Comparison of ENCODE assay signal across 26 cellular contexts in the genomic region with DNA sequence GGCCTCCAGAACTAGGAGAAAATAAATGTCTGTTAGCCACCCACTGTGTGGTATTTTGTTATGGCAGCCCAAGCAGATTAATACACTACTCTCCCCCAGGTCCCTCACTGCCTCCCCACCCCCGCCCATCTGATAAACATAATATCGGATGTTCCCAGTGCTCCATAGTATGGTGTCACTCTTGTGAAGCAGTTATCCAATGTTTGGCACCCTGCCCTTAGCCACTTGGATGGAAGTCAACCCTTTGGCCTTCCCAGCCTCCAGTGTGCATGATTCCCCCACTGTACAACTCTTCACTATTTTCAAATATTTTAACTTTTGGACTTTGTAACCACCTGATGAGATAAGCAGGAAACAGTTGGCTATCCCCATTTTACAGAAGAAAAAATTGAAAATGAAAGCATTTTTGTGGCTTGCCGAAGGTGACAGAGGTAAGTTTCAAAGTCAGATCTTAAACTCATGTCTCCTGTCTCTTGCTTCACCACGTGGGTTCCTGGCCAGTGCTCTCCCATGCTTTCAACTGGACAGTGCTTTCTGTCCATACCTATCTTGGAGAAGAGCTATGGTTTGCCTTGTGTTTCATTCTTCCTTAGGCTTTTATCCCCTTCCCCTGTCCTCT. TPM values are rescaled to one million over a fixed set of nuclear protein-coding genes. Genes with fewer than 3 reads are reported as not detected.
A peak's percentile ranks its signal among the peaks of the same experiment; 100 is the strongest.
DNase-seq lines count a peak whose midpoint lies in the region; ATAC-seq, FAIRE-seq and TF ChIP-seq lines count a peak whose summit lies in the region.
"Had no signal": no experiment of that assay in that cellular context is flagged by ENCODE, and none has a peak within 500 bp of the region (broad histone marks: within the 10 kb centered on the region; RNA-seq: fewer than 3 reads in every experiment).

No MANE protein-coding gene starts in this region.

- H3K9me3 ChIP-seq in KOPT-K1 (ENCODE audit: insufficient read depth, low read length, poor library complexity, severe bottlenecking): peaks cover 18% of the 10 kb centered on the region
- peaks cover 4% of the 10 kb centered on the region; the same call in 1 of the 2 replicates for H3K9me3 ChIP-seq in K562 (replicated peaks; ENCODE audit: control insufficient read depth, insufficient read depth, low read depth, low read length)
- peaks cover 0 to 11% (median 5%) of the 10 kb centered on the region in 3 donors for H3K9me3 ChIP-seq in tibial artery

- peaks cover 16% of the 10 kb centered on the region for H3K9me3 Mint-ChIP-seq in activated CD4-positive, alpha-beta memory T cell treated with anti-CD3 and anti-CD28 coated beads, Interleukin-2, amount 10 ng/mL, durations not matched to agents 7 days and 5 days
- peaks cover 25% of the 10 kb centered on the region for H3K9me3 Mint-ChIP-seq in activated CD4-positive, alpha-beta memory T cell treated with anti-CD3 and anti-CD28 coated beads for 36 hours

- H4K20me1 ChIP-seq in K562 (replicated peaks; ENCODE audit: control insufficient read depth, insufficient read depth, low read length): no peaks in the 10 kb centered on the region

- peak overlapping the region; percentile 60 for H3K27ac Mint-ChIP-seq in activated CD4-positive, alpha-beta memory T cell treated with anti-CD3 and anti-CD28 coated beads, Interleukin-2, amount 10 ng/mL, durations not matched to agents 7 days and 5 days
- no peak overlapping the region for H3K27ac Mint-ChIP-seq in activated CD4-positive, alpha-beta memory T cell treated with anti-CD3 and anti-CD28 coated beads for 36 hours
- H3K27ac Mint-ChIP-seq: dendritic cell treated with granulocyte-macrophage colony-stimulating factor and Interleukin-4, amounts not matched to agents 40 ng/mL and 50 ng/mL, for 4 days; H9; mesothelial cell of epicardium; stimulated activated naive B cell treated with anti-CD40 and anti-IgM and Interleukin-4, amounts not matched to agents 10 μg/mL and 1 μg/mL and 100 μg/mL, for 72 hours had no signal

- H3K9ac ChIP-seq in K562 (ENCODE audit: insufficient read depth in 1 of 2, low read depth in 2 of 2, low read length in 2 of 2): no peak overlapping the region
- H3K9ac ChIP-seq: SK-N-SH had no signal

- WGBS in K562 (ENCODE audit: insufficient coverage, low coverage, missing lambda C conversion rate): 10% methylated on average over 4 of the region's 4 CpGs

- no peak for TF ChIP-seq POLR2A in K562 (conservative IDR thresholded peaks at IDR 0.05)

- H3K4me1 ChIP-seq in K562 (replicated peaks in 1 of 2; ENCODE audit: control insufficient read depth in 2 of 2, insufficient read depth in 2 of 2, low read length in 2 of 2) (peaks cover 1 to 18% of the 10 kb centered on the region in 2 experiments), tibial artery (no peaks in the 10 kb centered on the region)
- H3K4me1 ChIP-seq: gastroesophageal sphincter had no signal

- no peaks in the 10 kb centered on the region for H3K27me3 Mint-ChIP-seq in activated CD4-positive, alpha-beta memory T cell treated with anti-CD3 and anti-CD28 coated beads, Interleukin-2, amount 10 ng/mL, durations not matched to agents 7 days and 5 days
- H3K27me3 Mint-ChIP-seq in activated CD4-positive, alpha-beta memory T cell treated with anti-CD3 and anti-CD28 coated beads for 36 hours: no peaks in the 10 kb centered on the region
- H3K27me3 Mint-ChIP-seq: CD4-positive, CD25-positive, alpha-beta regulatory T cell; dendritic cell treated with granulocyte-macrophage colony-stimulating factor and Interleukin-4, amounts not matched to agents 40 ng/mL and 50 ng/mL, for 4 days; stimulated activated naive B cell treated with anti-CD40 and anti-IgM and Interleukin-4, amounts not matched to agents 10 μg/mL and 1 μg/mL and 100 μg/mL, for 72 hours had no signal

- POLR2A ChIA-PET in activated CD4-positive, alpha-beta memory T cell treated with anti-CD3 and anti-CD28 coated beads, Interleukin-2, amount 10 ng/mL, durations not matched to agents 7 days and 5 days (lab: Charles Lee): no interaction called here
- POLR2A ChIA-PET in activated CD4-positive, alpha-beta memory T cell treated with anti-CD3 and anti-CD28 coated beads for 36 hours (lab: Charles Lee): no interaction called here
- POLR2A ChIA-PET in K562 (lab: Yijun Ruan, JAX): interaction anchor here (0.6 to 3.0 kb wide), 4 partner anchors 8 to 223 kb away, joined by 3 to 16 read pairs (median 5); no protein-coding TSS in a partner anchor

- H2AFZ ChIP-seq in K562 (ENCODE audit: low read depth, low read length): no peak overlapping the region

- no peak overlapping the region for H3K4me3 Mint-ChIP-seq in activated CD4-positive, alpha-beta memory T cell treated with anti-CD3 and anti-CD28 coated beads, Interleukin-2, amount 10 ng/mL, durations not matched to agents 7 days and 5 days
- no peak overlapping the region for H3K4me3 Mint-ChIP-seq in activated CD4-positive, alpha-beta memory T cell treated with anti-CD3 and anti-CD28 coated beads for 36 hours
- H3K4me3 Mint-ChIP-seq: dendritic cell treated with granulocyte-macrophage colony-stimulating factor and Interleukin-4, amounts not matched to agents 40 ng/mL and 50 ng/mL, for 4 days; H9; mesothelial cell of epicardium; stimulated activated naive B cell treated with anti-CD40 and anti-IgM and Interleukin-4, amounts not matched to agents 10 μg/mL and 1 μg/mL and 100 μg/mL, for 72 hours had no signal

- ATAC-seq in K562 (peak; percentile 45), sciatic nerve (no peak)
- ATAC-seq: activated naive CD4-positive, alpha-beta T cell treated with anti-CD3 and anti-CD28 coated beads, Interleukin-2, amount 50 U/mL, for 72 hours; gastroesophageal sphincter; stimulated activated naive B cell treated with anti-CD40 and anti-IgM and Interleukin-4, amounts not matched to agents 10 μg/mL and 1 μg/mL and 100 μg/mL, for 72 hours had no signal

- FAIRE-seq in K562 (lab: Jason Lieb, UNC): peak; percentile 67

- no peak for TF ChIP-seq EP300 in K562 (IDR thresholded peaks at IDR 0.05; ENCODE audit: low read length)

- CTCF ChIA-PET in activated CD4-positive, alpha-beta memory T cell treated with anti-CD3 and anti-CD28 coated beads, Interleukin-2, amount 10 ng/mL, durations not matched to agents 7 days and 5 days (lab: Charles Lee): no interaction called here
- CTCF ChIA-PET in activated CD4-positive, alpha-beta memory T cell treated with anti-CD3 and anti-CD28 coated beads for 36 hours (lab: Charles Lee): interaction anchor here (1.0 to 1.6 kb wide), 2 partner anchors 8 to 30 kb away, joined by 3 to 5 read pairs; no protein-coding TSS in a partner anchor
- CTCF ChIA-PET in K562 (lab: Yijun Ruan, JAX; ENCODE audit: low intra/inter-chr PET ratio): interaction anchor here (1.1 kb wide), 1 partner anchor 123 kb away, joined by 3 read pairs; no protein-coding TSS in a partner anchor

- no TSS peak for BruUV-seq in K562 (replicated peaks; lab: Mats Ljungman, UMichigan)

- H3K9me1 ChIP-seq in K562 (ENCODE audit: control insufficient read depth, insufficient read depth, low read length): no peaks in the 10 kb centered on the region

- TF ChIP-seq CTCF in K562 (IDR thresholded peaks at IDR 0.05 in 2 of 3, conservative IDR thresholded peaks at IDR 0.05 in 1 of 3; ENCODE audit: insufficient read depth in 2 of 3, low read depth in 1 of 3, low read length in 3 of 3) (no peak), tibial artery (IDR thresholded peaks at IDR 0.05) (no peak)

- H3K27ac ChIP-seq in KOPT-K1 (ENCODE audit: low read depth, low read length, poor library complexity, severe bottlenecking) (peak overlapping the region; percentile 43), K562 (ENCODE audit: extremely low read depth, low read depth, low read length) (no peak overlapping the region), tibial artery (no peak overlapping the region)
- H3K27ac ChIP-seq: epithelial cell of prostate, gastroesophageal sphincter, tibial nerve had no signal

- H3K36me3 ChIP-seq in KOPT-K1 (ENCODE audit: insufficient read depth, low read length) (no peaks in the 10 kb centered on the region), K562 (ENCODE audit: control insufficient read depth, insufficient read depth, low read length) (no peaks in the 10 kb centered on the region), tibial artery (peaks cover 0 to 9% (median 0%) of the 10 kb centered on the region in 3 donors)
- H3K36me3 ChIP-seq: gastroesophageal sphincter, tibial nerve had no signal

- peaks cover 14% of the 10 kb centered on the region for H3K36me3 Mint-ChIP-seq in activated CD4-positive, alpha-beta memory T cell treated with anti-CD3 and anti-CD28 coated beads, Interleukin-2, amount 10 ng/mL, durations not matched to agents 7 days and 5 days (ENCODE audit: low read depth)
- peaks cover 15% of the 10 kb centered on the region for H3K36me3 Mint-ChIP-seq in activated CD4-positive, alpha-beta memory T cell treated with anti-CD3 and anti-CD28 coated beads for 36 hours

- no peak for DNase-seq in activated CD4-positive, alpha-beta memory T cell treated with anti-CD3 and anti-CD28 coated beads, Interleukin-2, amount 10 ng/mL, durations not matched to agents 7 days and 5 days
- DNase-seq in activated CD4-positive, alpha-beta memory T cell treated with anti-CD3 and anti-CD28 coated beads for 36 hours: no peak
- DNase-seq in K562 (ENCODE audit: extremely low read depth in 1 of 4, low spot score in 3 of 4) (peak in 2 of 4 experiments; percentile 38 to 60), sciatic nerve (ENCODE audit: low spot score) (peak; percentile 62), NCI-H446 treated with DMSO at 0.1 percent for 48 hours (lab: John Stamatoyannopoulos, UW) (no peak), NOMO-1 (lab: John Stamatoyannopoulos, UW; ENCODE audit: unreplicated experiment in 2 of 2) (no peak), tibial artery (no peak)
- DNase-seq: activated CD4-positive, alpha-beta T cell treated with anti-CD3 and anti-CD28 coated beads for 1 hour; activated T-cell treated with anti-CD3 and anti-CD28 coated beads for 4 hours; DND-41; H9; KBM-7; NCI-H1105; NCI-H69; SK-N-SH; stimulated activated CD4-positive, alpha-beta T cell treated with anti-CD3 and anti-CD28 coated beads, Interleukin-15, amount 100 ng/mL, for 24 hours; stimulated activated naive B cell treated with anti-CD40 and anti-IgM and Interleukin-4, amounts not matched to agents 10 μg/mL and 1 μg/mL and 100 μg/mL, for 72 hours had no signal

- intact Hi-C loops in activated CD4-positive, alpha-beta memory T cell treated with anti-CD3 and anti-CD28 coated beads for 36 hours (cut with micrococcal nuclease): no loop called here
- intact Hi-C loops in K562 (cut with micrococcal nuclease) (loop anchor here (5.0 kb wide), 1 partner anchor 124 kb away; no protein-coding TSS in a partner anchor), sciatic nerve (cut with DNase I) (no loop called here), tibial artery (cut with DNase I; ENCODE audit: low total_unique reads) (no loop called here)

- TF ChIP-seq RAD21 in K562 (CRISPR knock-in tag; conservative IDR thresholded peaks at IDR 0.05 in 1 of 2, IDR thresholded peaks at IDR 0.05 in 1 of 2): no peak

- H3K27me3 ChIP-seq in K562 (ENCODE audit: control insufficient read depth in 2 of 2, insufficient read depth in 2 of 2, low read length in 2 of 2) (no peaks in the 10 kb centered on the region), tibial artery (no peaks in the 10 kb centered on the region)
- H3K27me3 ChIP-seq: tibial nerve had no signal

- no peaks in the 10 kb centered on the region for H3K79me2 ChIP-seq in K562 (ENCODE audit: control insufficient read depth, insufficient read depth, low read length)

- in situ Hi-C loops in K562 (cut with MboI): no loop called here

- H3K4me3 ChIP-seq in K562 (no peak overlapping the region), tibial artery (no peak overlapping the region)
- H3K4me3 ChIP-seq: gastroesophageal sphincter, tibial nerve had no signal

- H3K4me2 ChIP-seq in K562 (ENCODE audit: insufficient read depth, low read length): no peak overlapping the region
- H3K4me2 ChIP-seq: SK-N-SH had no signal

- peaks cover 36% of the 10 kb centered on the region for H3K4me1 Mint-ChIP-seq in activated CD4-positive, alpha-beta memory T cell treated with anti-CD3 and anti-CD28 coated beads, Interleukin-2, amount 10 ng/mL, durations not matched to agents 7 days and 5 days
- peaks cover 28% of the 10 kb centered on the region for H3K4me1 Mint-ChIP-seq in activated CD4-positive, alpha-beta memory T cell treated with anti-CD3 and anti-CD28 coated beads for 36 hours (ENCODE audit: low read depth)
- H3K4me1 Mint-ChIP-seq: H9 had no signal

RNA-seq across cellular contexts. Expression of a gene that starts 53.2 kb away (rescaled TPM):
- total RNA-seq in activated CD4-positive, alpha-beta memory T cell treated with anti-CD3 and anti-CD28 coated beads, Interleukin-2, amount 10 ng/mL, durations not matched to agents 7 days and 5 days: not detected
- not detected for total RNA-seq in activated CD4-positive, alpha-beta memory T cell treated with anti-CD3 and anti-CD28 coated beads for 36 hours
- total RNA-seq in K562 (2011; cell fraction: chromatin; rRNA removed; ENCODE audit: low replicate concordance): 0.11 and 0.35 TPM in 2 replicates
- 0.13 and 0.33 TPM in 2 replicates for total RNA-seq in K562 (2011; cell fraction: nucleolus; rRNA removed)
- total RNA-seq in K562 (2011; cell fraction: nucleoplasm; rRNA removed): 0.15 and 0.31 TPM in 2 replicates
- total RNA-seq in K562 (2014; rRNA removed): 0.65 and 1.0 TPM in 2 replicates
- total RNA-seq in K562 (2014; rRNA removed; fragmentation: Illumina TruSeq; extraction: Trizol): 0.22 and 0.33 TPM in 2 replicates
- 0.60 and 0.62 TPM in 2 replicates for total RNA-seq in K562 (2015; rRNA removed; fragmentation: Illumina TruSeq; extraction: Trizol)
- total RNA-seq in K562 (2021): 1.1 and 1.2 TPM in 2 replicates
- 0.14 and 0.81 TPM in 2 replicates for polyA plus RNA-seq in K562 (2011; rRNA removed)
- 0.30 and 0.59 TPM in 2 replicates for polyA plus RNA-seq in K562 (2011; cell fraction: cytosol; rRNA removed)
- polyA plus RNA-seq in K562 (2011; cell fraction: nucleus; rRNA removed): 0.44 and 0.91 TPM in 2 replicates
- 0.89 and 1.6 TPM in 2 replicates for polyA plus RNA-seq in K562 (2012)
- polyA plus RNA-seq in K562 (2014; fragmentation: Illumina TruSeq; extraction: Trizol): 0.64 and 0.78 TPM in 2 replicates
- polyA plus RNA-seq in K562 (2014; fragmentation: Nextera tagmentation; extraction: Ambion mirVana): under 1 TPM; 0.07 to 0.13 TPM
- polyA plus RNA-seq in K562 (2014; rRNA removed): 0.23 and 0.51 TPM in 2 replicates
- 0.21 and 0.99 TPM in 2 replicates for polyA minus RNA-seq in K562 (2011; rRNA and poly(A)+ RNA removed)
- 0.48 and 1.8 TPM in 2 replicates for polyA minus RNA-seq in K562 (2011; cell fraction: cytosol; rRNA and poly(A)+ RNA removed)
- 0.40 and 1.4 TPM in 2 replicates for polyA minus RNA-seq in K562 (2011; cell fraction: nucleus; rRNA and poly(A)+ RNA removed)
- total RNA-seq in sciatic nerve: 1.1 TPM
- total RNA-seq: activated naive CD4-positive, alpha-beta T cell treated with anti-CD3 and anti-CD28 coated beads, Interleukin-2, amount 50 U/mL, for 72 hours; CD4-positive, CD25-positive, alpha-beta regulatory T cell; H9 had no signal
- polyA plus RNA-seq: CD4-positive, CD25-positive, alpha-beta regulatory T cell; neural cell had no signal
